ENCODE assay signal across 15 cellular contexts in the genomic region with DNA sequence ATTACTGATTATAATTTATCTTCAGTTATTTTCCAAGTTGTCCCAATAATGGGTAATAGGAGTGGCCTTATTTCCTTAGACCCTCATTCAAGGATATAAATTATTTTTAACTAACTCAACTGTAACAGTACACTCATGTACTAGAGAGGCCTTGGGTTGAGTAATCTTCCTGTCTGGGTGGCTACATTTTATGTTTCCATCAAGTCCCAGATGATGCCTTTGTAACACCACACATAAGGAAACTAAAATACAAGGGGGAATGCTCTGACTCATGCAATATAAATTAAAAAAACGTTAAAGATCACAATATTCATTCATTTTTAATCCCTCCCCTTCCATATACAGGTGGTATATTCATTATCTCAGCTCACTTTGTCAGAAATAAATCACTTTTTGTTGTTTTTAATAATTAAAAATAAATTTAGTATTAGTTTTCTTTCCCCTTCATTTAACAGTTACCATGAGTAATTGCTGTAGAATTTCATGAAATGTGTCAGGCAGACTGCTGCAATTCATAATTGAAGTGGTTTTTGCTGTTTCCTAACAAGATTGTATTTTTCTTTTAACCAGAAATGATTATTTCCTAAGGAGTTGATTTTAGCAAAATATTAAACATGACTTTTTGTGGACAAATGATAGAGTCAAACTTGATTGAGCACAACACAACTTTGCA.
DNase-seq lines count a peak whose midpoint lies in the region; ATAC-seq and TF ChIP-seq lines count a peak whose summit lies in the region.
"Had no signal": no experiment of that assay in that cellular context is flagged by ENCODE, and none has a peak within 500 bp of the region (broad histone marks: within the 10 kb centered on the region; RNA-seq: fewer than 3 reads in every experiment).

No MANE protein-coding gene starts in this region.

- no peak overlapping the region for H3K4me3 ChIP-seq in PC-3 (ENCODE audit: low read length)
- no peak overlapping the region for H3K4me3 ChIP-seq in epithelial cell of proximal tubule (ENCODE audit: low read depth, low read length)

- H3K4me1 Mint-ChIP-seq in osteocyte (ENCODE audit: unreplicated experiment) (peaks cover 17% of the 10 kb centered on the region), glutamatergic neuron (ENCODE audit: low read depth, unreplicated experiment) (no peaks in the 10 kb centered on the region)

- peaks cover 4% of the 10 kb centered on the region for H3K9me3 Mint-ChIP-seq in osteocyte (ENCODE audit: unreplicated experiment)
- H3K9me3 Mint-ChIP-seq in glutamatergic neuron (ENCODE audit: unreplicated experiment), result peaks cover 1% of the 10 kb centered on the region

- H3K9ac ChIP-seq in PC-3 (ENCODE audit: low read length), result no peak overlapping the region

- H3K36me3 Mint-ChIP-seq in osteocyte (ENCODE audit: unreplicated experiment) (no peaks in the 10 kb centered on the region), glutamatergic neuron (ENCODE audit: unreplicated experiment) (peaks cover 4% of the 10 kb centered on the region)

- H3K4me3 Mint-ChIP-seq in osteocyte (ENCODE audit: unreplicated experiment), result no peak overlapping the region
- no peak overlapping the region for H3K4me3 Mint-ChIP-seq in glutamatergic neuron (ENCODE audit: unreplicated experiment)

- H4K20me1 ChIP-seq in PC-3 (ENCODE audit: low read length), result no peaks in the 10 kb centered on the region

- no peaks in the 10 kb centered on the region for H3F3A ChIP-seq in PC-3 (ENCODE audit: low read length, unreplicated experiment)

- H3K27me3 ChIP-seq in PC-3 (ENCODE audit: low read length), result no peaks in the 10 kb centered on the region

- intact Hi-C loops in PC-3 (cut with micrococcal nuclease), result no loop called here

- CTCF ChIA-PET in PC-3 (lab: Charles Lee), result no interaction called here

- peaks cover 13% of the 10 kb centered on the region for H3K4me1 ChIP-seq in PC-3 (ENCODE audit: insufficient read depth, low read length)

- H3K27me3 Mint-ChIP-seq in osteocyte (ENCODE audit: unreplicated experiment) (no peaks in the 10 kb centered on the region), glutamatergic neuron (ENCODE audit: unreplicated experiment) (no peaks in the 10 kb centered on the region)

- no peak overlapping the region for H2AFZ ChIP-seq in PC-3 (ENCODE audit: low read length)

- no peaks in the 10 kb centered on the region for H3K79me2 ChIP-seq in PC-3 (ENCODE audit: low read length)

- DNase-seq in GM03348 (ENCODE audit: low spot score), result peak; percentile 84
- DNase-seq in PC-3, result peak; percentile 69
- peak; percentile 48 for DNase-seq in epithelial cell of proximal tubule (ENCODE audit: low read depth)
- DNase-seq in osteocyte (ENCODE audit: extremely low spot score, unreplicated experiment), result no peak
- no peak for DNase-seq in mucosa of gallbladder (ENCODE audit: low spot score)
- no peak for DNase-seq in ureter (ENCODE audit: low spot score)
- DNase-seq in glutamatergic neuron, result no peak
- DNase-seq in activated CD8-positive, alpha-beta memory T cell treated with anti-CD3 and anti-CD28 coated beads, Interleukin-2, amount 50 U/mL, for 48 hours, result no peak
- DNase-seq: activated CD8-positive, alpha-beta memory T cell treated with anti-CD3 and anti-CD28 coated beads, Interleukin-2, amount 50 U/mL, for 4 hours; islet precursor cell; NCI-H510A; occipital lobe; Right ventricle myocardium superior; stimulated activated CD4-positive, alpha-beta T cell treated with anti-CD3 and anti-CD28 coated beads, Interleukin-4, amount 100 ng/mL, for 1 hour; stimulated activated naive CD8-positive, alpha-beta T cell treated with anti-CD3 and anti-CD28 coated beads, Interleukin-15, Interleukin-2, amounts not matched to agents 100 U/mL and 50 U/mL, for 24 hours had no signal

- H3K36me3 ChIP-seq in PC-3 (ENCODE audit: low read depth, low read length), result no peaks in the 10 kb centered on the region

- POLR2A ChIA-PET in PC-3 (lab: Charles Lee; ENCODE audit: unreplicated experiment), result no interaction called here

- H3K27ac ChIP-seq in PC-3 (ENCODE audit: low read length), result 0 out of 2 replicates have a peak overlapping the region, but pooled peaks have one; percentile 14

- no peak overlapping the region for H3K4me2 ChIP-seq in PC-3 (ENCODE audit: low read length)

- BruUV-seq in PC-3 (replicated peaks; lab: Mats Ljungman, UMichigan), result no TSS peak

- peak overlapping the region; percentile 54 for H3K27ac Mint-ChIP-seq in osteocyte (ENCODE audit: unreplicated experiment)
- no peak overlapping the region for H3K27ac Mint-ChIP-seq in glutamatergic neuron (ENCODE audit: unreplicated experiment)

- H3K9me3 ChIP-seq in PC-3 (ENCODE audit: low read length), result peaks cover 10% of the 10 kb centered on the region; the same call in 1 of the 2 replicates

- ATAC-seq in PC-3, result peak; percentile 89
- ATAC-seq: stimulated activated naive CD8-positive, alpha-beta T cell treated with anti-CD3 and anti-CD28 coated beads, Interleukin-15, Interleukin-2, amounts not matched to agents 100 U/mL and 50 U/mL, for 24 hours had no signal

- TF ChIP-seq CTCF in PC-3 (conservative IDR thresholded peaks at IDR 0.05; ENCODE audit: low read depth, low read length) (no peak), epithelial cell of proximal tubule (conservative IDR thresholded peaks at IDR 0.05; ENCODE audit: low read depth, low read length) (no peak), osteocyte (IDR thresholded peaks at IDR 0.05) (no peak), glutamatergic neuron (IDR thresholded peaks at IDR 0.05; ENCODE audit: partially characterized antibody, unreplicated experiment) (no peak)

- no peaks in the 10 kb centered on the region for H3K9me2 ChIP-seq in PC-3 (replicated peaks; ENCODE audit: low read length)

Comparison
In these comparisons a context has a peak if more than half of its experiments do, and no peak if none do; other contexts are left out.
1. DNase-seq: peak in GM03348 (single experiment), PC-3 (single experiment) and epithelial cell of proximal tubule (single experiment); none in osteocyte (single experiment), mucosa of gallbladder (single experiment), ureter (single experiment), glutamatergic neuron (single experiment) and activated CD8-positive, alpha-beta memory T cell treated with anti-CD3 and anti-CD28 coated beads, Interleukin-2, amount 50 U/mL, for 48 hours (single experiment).